Comparison of ENCODE assay signal across 8 cellular contexts in genomic region chr15:101277038-101277822, GRCh38. TPM values are rescaled to one million over a fixed set of nuclear protein-coding genes. Genes with fewer than 3 reads are reported as not detected.
DNase-seq lines count a peak whose midpoint lies in the region; ATAC-seq and TF ChIP-seq lines count a peak whose summit lies in the region.

A gene with protein sequence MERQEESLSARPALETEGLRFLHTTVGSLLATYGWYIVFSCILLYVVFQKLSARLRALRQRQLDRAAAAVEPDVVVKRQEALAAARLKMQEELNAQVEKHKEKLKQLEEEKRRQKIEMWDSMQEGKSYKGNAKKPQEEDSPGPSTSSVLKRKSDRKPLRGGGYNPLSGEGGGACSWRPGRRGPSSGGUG (minus strand): TSS chr15:101277485. CDS start chr15:101277417, 68 bp downstream.

- intact Hi-C loops in activated CD4-positive, alpha-beta T cell treated with anti-CD3 and anti-CD28 coated beads for 36 hours (cut with DNase I, micrococcal nuclease), result loop anchor here (1.0 to 2.0 kb wide), 7 partner anchors 17 to 675 kb away; partner anchors contain the start of genes CHSY1 (in 2 of the 2), ASB7 (in 1 of the 2), LINS1 (in 1 of the 2) and SNRPA1 (in 1 of the 2)

- H3K4me3 Mint-ChIP-seq in activated CD4-positive, alpha-beta T cell treated with anti-CD3 and anti-CD28 coated beads for 36 hours, result peak within 1 kb of the TSS; percentile 89
- H3K4me3 Mint-ChIP-seq in chondrocyte (ENCODE audit: unreplicated experiment), result peak within 1 kb of the TSS; percentile 99

- H3K36me3 Mint-ChIP-seq in activated CD4-positive, alpha-beta T cell treated with anti-CD3 and anti-CD28 coated beads for 36 hours (ENCODE audit: low read depth), result peaks cover 55% of the 10 kb centered on the region
- peaks cover 28% of the 10 kb centered on the region for H3K36me3 Mint-ChIP-seq in chondrocyte (ENCODE audit: low read depth)

- TF ChIP-seq CTCF in chondrocyte (IDR thresholded peaks at IDR 0.05), result no peak

- POLR2A ChIA-PET in activated CD4-positive, alpha-beta T cell treated with anti-CD3 and anti-CD28 coated beads for 36 hours (lab: Charles Lee), result interaction anchor here (0.7 to 1.0 kb wide), 2 partner anchors 13 to 29 kb away, joined by 3 read pairs; no protein-coding TSS in a partner anchor

- DNase-seq in AG08395 (ENCODE audit: low spot score) (peak; percentile 95), NCI-H226 (peak; percentile 93), chondrocyte (ENCODE audit: low spot score) (no peak), kidney glomerular epithelial cell (lab: John Stamatoyannopoulos, UW) (peak; percentile 59)
- DNase-seq in activated CD4-positive, alpha-beta T cell treated with anti-CD3 and anti-CD28 coated beads for 36 hours, result peak; percentile 93
- DNase-seq in stimulated activated CD4-positive, alpha-beta T cell treated with anti-CD3 and anti-CD28 coated beads, Interleukin-1b, Interleukin-23, amount 100 ng/mL, for 1 hour (ENCODE audit: low read depth in 2 of 2), result peak; percentile 76 to 85

- no peaks in the 10 kb centered on the region for H3K27me3 Mint-ChIP-seq in activated CD4-positive, alpha-beta T cell treated with anti-CD3 and anti-CD28 coated beads for 36 hours
- no peaks in the 10 kb centered on the region for H3K27me3 Mint-ChIP-seq in chondrocyte (ENCODE audit: low read depth)

- H3K9me3 Mint-ChIP-seq in activated CD4-positive, alpha-beta T cell treated with anti-CD3 and anti-CD28 coated beads for 36 hours (ENCODE audit: low read depth), result no peaks in the 10 kb centered on the region
- no peaks in the 10 kb centered on the region for H3K9me3 Mint-ChIP-seq in chondrocyte (ENCODE audit: low read depth)

- CTCF ChIA-PET in activated CD4-positive, alpha-beta T cell treated with anti-CD3 and anti-CD28 coated beads for 36 hours (lab: Charles Lee), result interaction anchor here (1.0 to 2.5 kb wide), 5 partner anchors 12 to 33 kb away, joined by 3 to 31 read pairs (median 3); partner anchors contain the start of gene SNRPA1

- peak within 1 kb of the TSS; percentile 79 for H3K27ac Mint-ChIP-seq in activated CD4-positive, alpha-beta T cell treated with anti-CD3 and anti-CD28 coated beads for 36 hours
- peak within 1 kb of the TSS; percentile 99 for H3K27ac Mint-ChIP-seq in chondrocyte (ENCODE audit: unreplicated experiment)

- ATAC-seq in GM18868 (IDR thresholded peaks at IDR 0.05; ENCODE audit: unreplicated experiment), result peak; percentile 95
- ATAC-seq in HG03097 (IDR thresholded peaks at IDR 0.05; ENCODE audit: low FRiP score, unreplicated experiment), result peak; percentile 79
- ATAC-seq in activated CD4-positive, alpha-beta T cell treated with anti-CD3 and anti-CD28 coated beads for 36 hours, result peak; percentile 92

- H3K4me1 Mint-ChIP-seq in activated CD4-positive, alpha-beta T cell treated with anti-CD3 and anti-CD28 coated beads for 36 hours, result peaks cover 24% of the 10 kb centered on the region
- peaks cover 18% of the 10 kb centered on the region for H3K4me1 Mint-ChIP-seq in chondrocyte (ENCODE audit: low read depth)

RNA-seq across cellular contexts. Expression of the gene that starts here (rescaled TPM):
- 10 to 100 TPM; 14.5 to 20.8 TPM for total RNA-seq in activated CD4-positive, alpha-beta T cell treated with anti-CD3 and anti-CD28 coated beads for 36 hours
- 68.0 to 87.8 TPM (median 84.8 TPM) in 3 replicates for total RNA-seq in chondrocyte
